In the genomic region with DNA sequence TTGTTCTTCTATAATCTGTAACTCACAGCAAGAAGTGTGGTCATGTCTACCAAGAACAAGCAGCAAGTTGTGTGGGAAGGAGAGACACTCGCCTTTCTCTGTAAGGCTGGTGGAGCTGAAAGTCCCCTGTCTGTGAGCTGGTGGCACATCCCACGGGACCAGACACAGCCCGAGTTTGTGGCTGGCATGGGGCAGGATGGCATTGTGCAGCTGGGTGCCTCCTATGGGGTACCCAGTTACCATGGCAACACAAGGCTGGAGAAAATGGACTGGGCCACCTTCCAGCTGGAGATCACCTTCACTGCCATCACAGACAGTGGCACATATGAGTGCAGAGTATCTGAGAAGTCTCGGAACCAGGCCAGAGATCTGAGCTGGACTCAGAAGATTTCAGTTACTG, we compare ENCODE assay signal across 17 cellular contexts. TPM values are rescaled to one million over a fixed set of nuclear protein-coding genes. Genes with fewer than 3 reads are reported as not detected.
DNase-seq lines count a peak whose midpoint lies in the region; ATAC-seq lines count a peak whose summit lies in the region.
"Had no signal": no experiment of that assay in that cellular context is flagged by ENCODE, and none has a peak within 500 bp of the region (broad histone marks: within the 10 kb centered on the region; RNA-seq: fewer than 3 reads in every experiment).

No MANE protein-coding gene starts in this region.

- H3K4me1 Mint-ChIP-seq in stimulated activated naive B cell treated with anti-CD40 and anti-IgM and Interleukin-4, amounts not matched to agents 10 μg/mL and 1 μg/mL and 100 μg/mL, for 72 hours: peaks cover 2 to 6% of the 10 kb centered on the region in 2 donors
- peaks cover 5 to 33% (median 13%) of the 10 kb centered on the region in 4 donors for H3K4me1 Mint-ChIP-seq in naive thymus-derived CD8-positive, alpha-beta T cell

- DNase-seq in Right ventricle myocardium inferior (ENCODE audit: missing footprints): no peak
- DNase-seq in left ventricle myocardium superior: no peak
- DNase-seq in NCI-H69 (lab: John Stamatoyannopoulos, UW): peak; percentile 45
- no peak for DNase-seq in stimulated activated naive B cell treated with anti-CD40 and anti-IgM and Interleukin-4, amounts not matched to agents 10 μg/mL and 1 μg/mL and 100 μg/mL, for 72 hours
- no peak for DNase-seq in naive thymus-derived CD8-positive, alpha-beta T cell
- DNase-seq in medulla oblongata (ENCODE audit: extremely low spot score): no peak
- DNase-seq: caudate nucleus, EL, H9, NCI-H1436, pancreas, sigmoid colon, uterus had no signal

- H3K36me3 Mint-ChIP-seq in stimulated activated naive B cell treated with anti-CD40 and anti-IgM and Interleukin-4, amounts not matched to agents 10 μg/mL and 1 μg/mL and 100 μg/mL, for 72 hours: no peaks in the 10 kb centered on the region
- H3K36me3 Mint-ChIP-seq in naive thymus-derived CD8-positive, alpha-beta T cell: peaks cover 9 to 59% (median 43%) of the 10 kb centered on the region in 3 donors

- H3K27ac Mint-ChIP-seq in stimulated activated naive B cell treated with anti-CD40 and anti-IgM and Interleukin-4, amounts not matched to agents 10 μg/mL and 1 μg/mL and 100 μg/mL, for 72 hours: no peak overlapping the region
- peak overlapping the region in 2 of 10 donors; percentile 38 to 39 for H3K27ac Mint-ChIP-seq in naive thymus-derived CD8-positive, alpha-beta T cell
- H3K27ac Mint-ChIP-seq: activated naive CD8-positive, alpha-beta T cell; activated T-helper 17 cell treated with anti-CD3 and anti-CD28 coated beads, Interleukin-2, amount 50 U/mL, for 72 hours; CD14-positive monocyte; H9 had no signal

- no peaks in the 10 kb centered on the region for H3K9me3 Mint-ChIP-seq in stimulated activated naive B cell treated with anti-CD40 and anti-IgM and Interleukin-4, amounts not matched to agents 10 μg/mL and 1 μg/mL and 100 μg/mL, for 72 hours
- H3K9me3 Mint-ChIP-seq in naive thymus-derived CD8-positive, alpha-beta T cell: no peaks in the 10 kb centered on the region
- H3K9me3 Mint-ChIP-seq: activated T-helper 17 cell treated with anti-CD3 and anti-CD28 coated beads, Interleukin-2, amount 50 U/mL, for 72 hours; CD14-positive monocyte; H9 had no signal

- intact Hi-C loops in Right ventricle myocardium inferior (cut with DNase I) (no loop called here), left ventricle myocardium superior (cut with micrococcal nuclease) (no loop called here)

- POLR2A ChIA-PET in naive thymus-derived CD8-positive, alpha-beta T cell (lab: Charles Lee): interaction anchor here (0.5 kb wide), 1 partner anchor 134 kb away, joined by 4 read pairs; no protein-coding TSS in a partner anchor

- H3K27me3 Mint-ChIP-seq in stimulated activated naive B cell treated with anti-CD40 and anti-IgM and Interleukin-4, amounts not matched to agents 10 μg/mL and 1 μg/mL and 100 μg/mL, for 72 hours: no peaks in the 10 kb centered on the region
- H3K27me3 Mint-ChIP-seq in naive thymus-derived CD8-positive, alpha-beta T cell: no peaks in the 10 kb centered on the region
- H3K27me3 Mint-ChIP-seq: activated naive CD8-positive, alpha-beta T cell; activated T-helper 17 cell treated with anti-CD3 and anti-CD28 coated beads, Interleukin-2, amount 50 U/mL, for 72 hours had no signal

- ATAC-seq in Right ventricle myocardium inferior (peak; percentile 13), left ventricle myocardium superior (no peak), HG02588 (IDR thresholded peaks at IDR 0.05; ENCODE audit: unreplicated experiment) (peak; percentile 21)
- peak; percentile 39 to 47 for ATAC-seq in stimulated activated naive B cell treated with anti-CD40 and anti-IgM and Interleukin-4, amounts not matched to agents 10 μg/mL and 1 μg/mL and 100 μg/mL, for 72 hours (replicated peaks)
- ATAC-seq in naive thymus-derived CD8-positive, alpha-beta T cell: no peak
- ATAC-seq: activated T-helper 17 cell treated with anti-CD3 and anti-CD28 coated beads, Interleukin-2, amount 50 U/mL, for 72 hours; pancreas had no signal

- no peak overlapping the region for H3K4me3 Mint-ChIP-seq in stimulated activated naive B cell treated with anti-CD40 and anti-IgM and Interleukin-4, amounts not matched to agents 10 μg/mL and 1 μg/mL and 100 μg/mL, for 72 hours
- H3K4me3 Mint-ChIP-seq in naive thymus-derived CD8-positive, alpha-beta T cell: no peak overlapping the region
- H3K4me3 Mint-ChIP-seq: activated naive CD8-positive, alpha-beta T cell; activated T-helper 17 cell treated with anti-CD3 and anti-CD28 coated beads, Interleukin-2, amount 50 U/mL, for 72 hours; CD14-positive monocyte; H9 had no signal

RNA-seq across cellular contexts. Expression of a gene that starts 15.5 kb away (rescaled TPM):
- total RNA-seq in Right ventricle myocardium inferior (0.38 TPM), left ventricle myocardium superior (0.45 TPM)
- not detected for total RNA-seq in naive thymus-derived CD8-positive, alpha-beta T cell
- 10 to 100 TPM; 28.4 to 39.2 (median 37.0) TPM for polyA plus RNA-seq in naive thymus-derived CD8-positive, alpha-beta T cell

RNA-seq across cellular contexts. Expression of a gene that starts 43.1 kb away (rescaled TPM):
- total RNA-seq in Right ventricle myocardium inferior: 7.8 TPM
- 6.7 TPM for total RNA-seq in left ventricle myocardium superior
- total RNA-seq in naive thymus-derived CD8-positive, alpha-beta T cell: 10 to 100 TPM; 29.5 to 31.0 TPM
- 10 to 100 TPM; 10.8 to 13.4 (median 11.7) TPM for polyA plus RNA-seq in naive thymus-derived CD8-positive, alpha-beta T cell

Comparison
In these comparisons a context has a peak if more than half of its experiments do, and no peak if none do; other contexts are left out.
1. ATAC-seq: peak in Right ventricle myocardium inferior (single experiment), HG02588 (single experiment) and stimulated activated naive B cell treated with anti-CD40 and anti-IgM and Interleukin-4, amounts not matched to agents 10 μg/mL and 1 μg/mL and 100 μg/mL, for 72 hours (2 of 2); none in left ventricle myocardium superior (single experiment) and naive thymus-derived CD8-positive, alpha-beta T cell (0 of 2).